Comparison of ENCODE assay signal across 13 cellular contexts in genomic region chr20:38000293-38000692, GRCh38.
"Had no signal": no experiment of that assay in that cellular context is flagged by ENCODE, and none has a peak within 500 bp of the region (broad histone marks: within the 10 kb centered on the region; RNA-seq: fewer than 3 reads in every experiment).

No MANE protein-coding gene starts in this region.

- ATAC-seq: activated CD8-positive, alpha-beta T cell treated with anti-CD3 and anti-CD28 coated beads, Interleukin-2, amount 10 ng/mL, durations not matched to agents 7 days and 5 days; natural killer cell treated with Interleukin-12 subunit alpha and Interleukin-12 subunit beta and Interleukin-15 and Interleukin-18, amount 100 ng/mL, for 72 hours had no signal

- H3K27ac ChIP-seq: colonic mucosa, suprapubic skin, upper lobe of left lung had no signal

- H3K4me1 ChIP-seq: colonic mucosa, suprapubic skin had no signal

- H3K4me3 ChIP-seq: colonic mucosa, suprapubic skin, upper lobe of left lung had no signal

- H3K27me3 ChIP-seq: colonic mucosa, suprapubic skin, upper lobe of left lung had no signal

- DNase-seq: activated CD4-positive, alpha-beta T cell treated with anti-CD3 and anti-CD28 coated beads, Interleukin-2, amount 10 ng/mL, durations not matched to agents 7 days and 5 days; activated CD8-positive, alpha-beta T cell treated with anti-CD3 and anti-CD28 coated beads, Interleukin-2, amount 10 ng/mL, durations not matched to agents 7 days and 5 days; activated gamma-delta T cell; activated naive CD8-positive, alpha-beta T cell treated with anti-CD3 and anti-CD28 coated beads, Interleukin-2, amount 10 ng/mL, durations not matched to agents 7 days and 5 days; activated T-cell treated with anti-CD3 and anti-CD28 coated beads, Interleukin-2, amount 50 U/mL, for 48 hours; central memory CD4-positive, alpha-beta T cell; colonic mucosa; effector CD8-positive, alpha-beta T cell; immature natural killer cell; mesendoderm had no signal

- H3K9me3 ChIP-seq: colonic mucosa, suprapubic skin, upper lobe of left lung had no signal
